1 cellular context compared by ENCODE assay signal in genomic region chr15:72460393-72460792, GRCh38.
TF ChIP-seq lines count a peak whose summit lies in the region.

No MANE protein-coding gene starts in this region.

TF ChIP-seq in K562, 482 proteins besides CTCF, POLR2A, EP300 and RAD21:
- no peak for TF ChIP-seq NCOA4 (IDR thresholded peaks at IDR 0.05; ENCODE audit: partially characterized antibody)
- TF ChIP-seq ZNF717 (CRISPR knock-in tag; IDR thresholded peaks at IDR 0.05), result no peak
- no peak for TF ChIP-seq ZNF436 (CRISPR knock-in tag; IDR thresholded peaks at IDR 0.05)
- TF ChIP-seq KLF6 (CRISPR knock-in tag; IDR thresholded peaks at IDR 0.05; ENCODE audit: borderline replicate concordance), result no peak
- TF ChIP-seq EGR1 (conservative IDR thresholded peaks at IDR 0.05), result no peak
- TF ChIP-seq MAZ (CRISPR knock-in tag; conservative IDR thresholded peaks at IDR 0.05 in 1 of 2, IDR thresholded peaks at IDR 0.05 in 1 of 2), result no peak
- TF ChIP-seq ZNF586 (CRISPR knock-in tag; conservative IDR thresholded peaks at IDR 0.05), result no peak
- no peak for TF ChIP-seq ZNF740 (CRISPR knock-in tag; IDR thresholded peaks at IDR 0.05)
- TF ChIP-seq ZNF740 (tag; IDR thresholded peaks at IDR 0.05), result no peak
- TF ChIP-seq ZFP1 (CRISPR knock-in tag; IDR thresholded peaks at IDR 0.05), result no peak
- TF ChIP-seq L3MBTL2 (IDR thresholded peaks at IDR 0.05), result no peak
- no peak for TF ChIP-seq ZNF354B (CRISPR knock-in tag; IDR thresholded peaks at IDR 0.05)
- TF ChIP-seq ZNF699 (CRISPR knock-in tag; IDR thresholded peaks at IDR 0.05; ENCODE audit: insufficient replicate concordance), result no peak
- no peak for TF ChIP-seq NELFE (IDR thresholded peaks at IDR 0.05; ENCODE audit: insufficient read depth, insufficient read length)
- TF ChIP-seq GABPB1 (CRISPR knock-in tag; IDR thresholded peaks at IDR 0.05), result no peak
- no peak for TF ChIP-seq PHB (CRISPR knock-in tag; IDR thresholded peaks at IDR 0.05)
- no peak for TF ChIP-seq ZBTB34 (CRISPR knock-in tag; IDR thresholded peaks at IDR 0.05)
